In genomic region chr7:122717356-122718089, GRCh38 we compare ENCODE assay signal across 33 cellular contexts. TPM values are rescaled to one million over a fixed set of nuclear protein-coding genes. Genes with fewer than 3 reads are reported as not detected.
"Had no signal": no experiment of that assay in that cellular context is flagged by ENCODE, and none has a peak within 500 bp of the region (broad histone marks: within the 10 kb centered on the region; RNA-seq: fewer than 3 reads in every experiment).

No MANE protein-coding gene starts in this region.

- H3K4me3 ChIP-seq: Peyer's patch, SJSA1 had no signal

- DNase-seq: Karpas-422, MM.1S, MV-4-11, NCI-H1092, NCI-H1105, NCI-H1436, NCI-H146, NCI-H1694, NCI-H187, NCI-H1930, NCI-H2029 treated with DMSO at 0.1 percent for 48 hours, NCI-H2081 treated with DMSO at 0.1 percent for 48 hours, NCI-H2107, NCI-H2171, NCI-H226, NCI-H446 treated with DMSO at 0.1 percent for 48 hours, NCI-H510A treated with DMSO at 0.1 percent for 48 hours, NCI-H526, NCI-H69, NCI-H748 treated with DMSO at 0.1 percent for 48 hours, NCI-H82, OCI-M1, PC-3, Peyer's patch, Right ventricle myocardium superior, RPMI8226, SHP77 treated with DMSO at 0.1 percent for 48 hours, SK-N-SH, SW 1271, T-helper 1 cell had no signal

- H3K36me3 ChIP-seq: Peyer's patch, SJSA1 had no signal

- ATAC-seq: PC-3 had no signal

- H3K4me1 ChIP-seq: Peyer's patch, SJSA1 had no signal

- H3K27ac ChIP-seq: KMS-11, Peyer's patch, SJSA1 had no signal

- H3K27me3 ChIP-seq: Peyer's patch, SJSA1 had no signal

- H3K4me2 ChIP-seq: KMS-11, SK-N-SH had no signal

- H3K9ac ChIP-seq: KMS-11, SK-N-SH had no signal

- H3K9me3 ChIP-seq: Peyer's patch, SJSA1, SK-N-SH had no signal

RNA-seq across cellular contexts. Expression of gene RNF148, which starts 14.8 kb away (rescaled TPM):
- total RNA-seq: LHCN-M2 had no signal
- polyA plus RNA-seq: SK-N-SH had no signal

RNA-seq across cellular contexts. Expression of gene RNF133, which starts 18.6 kb away (rescaled TPM):
- total RNA-seq: LHCN-M2 had no signal
